ENCODE assay signal across 8 cellular contexts in genomic region chr9:123268240-123268949, GRCh38. TPM values are rescaled to one million over a fixed set of nuclear protein-coding genes. Genes with fewer than 3 reads are reported as not detected.
A peak's percentile ranks its signal among the peaks of the same experiment; 100 is the strongest.
DNase-seq lines count a peak whose midpoint lies in the region; ATAC-seq and TF ChIP-seq lines count a peak whose summit lies in the region.

Gene STRBP (minus strand): TSS chr9:123268586. CDS start chr9:123184134, 84,452 bp downstream.

- peak; percentile 96 for ATAC-seq in activated T-helper 17 cell treated with anti-CD3 and anti-CD28 coated beads, Interleukin-2, amount 50 U/mL, for 72 hours (replicated peaks)

- H3K4me3 Mint-ChIP-seq in activated T-helper 17 cell treated with anti-CD3 and anti-CD28 coated beads, Interleukin-2, amount 50 U/mL, for 72 hours: peak within 1 kb of the TSS; percentile 85
- peak within 1 kb of the TSS; percentile 90 for H3K4me3 Mint-ChIP-seq in nephron progenitor cell
- peak within 1 kb of the TSS; percentile 73 for H3K4me3 Mint-ChIP-seq in stimulated activated naive CD8-positive, alpha-beta T cell treated with anti-CD3 and anti-CD28 coated beads, Interleukin-15, Interleukin-2, amounts not matched to agents 100 ng/mL and 50 ng/mL, for 24 hours

- peak; percentile 96 for DNase-seq in Daoy (ENCODE audit: low read depth)
- peak; percentile 53 for DNase-seq in GOT3 (lab: John Stamatoyannopoulos, UW)
- DNase-seq in LHCN-M2 (ENCODE audit: low read depth): peak; percentile 62
- DNase-seq in RPMI7951 (ENCODE audit: low read depth): peak; percentile 75
- DNase-seq in fibroblast of the aortic adventitia (ENCODE audit: low read depth): peak; percentile 59
- peak; percentile 95 for DNase-seq in nephron progenitor cell

- H3K27ac Mint-ChIP-seq in activated T-helper 17 cell treated with anti-CD3 and anti-CD28 coated beads, Interleukin-2, amount 50 U/mL, for 72 hours: peak within 1 kb of the TSS; percentile 81
- H3K27ac Mint-ChIP-seq in nephron progenitor cell: no peak within 1 kb of the TSS
- H3K27ac Mint-ChIP-seq in stimulated activated naive CD8-positive, alpha-beta T cell treated with anti-CD3 and anti-CD28 coated beads, Interleukin-15, Interleukin-2, amounts not matched to agents 100 ng/mL and 50 ng/mL, for 24 hours: no peak within 1 kb of the TSS

- no peak for TF ChIP-seq CTCF in fibroblast of the aortic adventitia (IDR thresholded peaks at IDR 0.05; ENCODE audit: insufficient read depth, low read length)
- no peak for TF ChIP-seq CTCF in nephron progenitor cell (IDR thresholded peaks at IDR 0.05)

- no peaks in the 10 kb centered on the region for H3K36me3 Mint-ChIP-seq in activated T-helper 17 cell treated with anti-CD3 and anti-CD28 coated beads, Interleukin-2, amount 50 U/mL, for 72 hours (ENCODE audit: low read depth)
- no peaks in the 10 kb centered on the region for H3K36me3 Mint-ChIP-seq in nephron progenitor cell (ENCODE audit: low read depth)
- H3K36me3 Mint-ChIP-seq in stimulated activated naive CD8-positive, alpha-beta T cell treated with anti-CD3 and anti-CD28 coated beads, Interleukin-15, Interleukin-2, amounts not matched to agents 100 ng/mL and 50 ng/mL, for 24 hours (ENCODE audit: low read depth): no peaks in the 10 kb centered on the region

- no peaks in the 10 kb centered on the region for H3K9me3 Mint-ChIP-seq in activated T-helper 17 cell treated with anti-CD3 and anti-CD28 coated beads, Interleukin-2, amount 50 U/mL, for 72 hours
- H3K9me3 Mint-ChIP-seq in nephron progenitor cell: no peaks in the 10 kb centered on the region
- no peaks in the 10 kb centered on the region for H3K9me3 Mint-ChIP-seq in stimulated activated naive CD8-positive, alpha-beta T cell treated with anti-CD3 and anti-CD28 coated beads, Interleukin-15, Interleukin-2, amounts not matched to agents 100 ng/mL and 50 ng/mL, for 24 hours

- H3K4me1 Mint-ChIP-seq in activated T-helper 17 cell treated with anti-CD3 and anti-CD28 coated beads, Interleukin-2, amount 50 U/mL, for 72 hours: peaks cover 20% of the 10 kb centered on the region
- peaks cover 37% of the 10 kb centered on the region for H3K4me1 Mint-ChIP-seq in nephron progenitor cell
- peaks cover 38% of the 10 kb centered on the region for H3K4me1 Mint-ChIP-seq in stimulated activated naive CD8-positive, alpha-beta T cell treated with anti-CD3 and anti-CD28 coated beads, Interleukin-15, Interleukin-2, amounts not matched to agents 100 ng/mL and 50 ng/mL, for 24 hours (ENCODE audit: low read depth)

- H3K27me3 Mint-ChIP-seq in activated T-helper 17 cell treated with anti-CD3 and anti-CD28 coated beads, Interleukin-2, amount 50 U/mL, for 72 hours: no peaks in the 10 kb centered on the region
- peaks cover 41% of the 10 kb centered on the region for H3K27me3 Mint-ChIP-seq in nephron progenitor cell (ENCODE audit: low read depth, poor library complexity)
- H3K27me3 Mint-ChIP-seq in stimulated activated naive CD8-positive, alpha-beta T cell treated with anti-CD3 and anti-CD28 coated beads, Interleukin-15, Interleukin-2, amounts not matched to agents 100 ng/mL and 50 ng/mL, for 24 hours: no peaks in the 10 kb centered on the region

- H3K4me3 ChIP-seq in fibroblast of the aortic adventitia (ENCODE audit: low read depth, low read length): peak within 1 kb of the TSS; percentile 72

RNA-seq across cellular contexts. Expression of gene STRBP, which starts in this region (rescaled TPM):
- total RNA-seq in Daoy (2014; rRNA removed; shearing (Covaris generic)): 43.1 and 44.6 TPM in 2 replicates
- total RNA-seq in LHCN-M2 (2014; rRNA removed): 2.0 and 2.8 TPM in 2 replicates
- polyA plus RNA-seq in LHCN-M2 (2012): 2.0 TPM
- 10.6 and 11.0 TPM in 2 replicates for total RNA-seq in RPMI7951 (2014; rRNA removed; shearing (Covaris generic))
- total RNA-seq in activated T-helper 17 cell treated with anti-CD3 and anti-CD28 coated beads, Interleukin-2, amount 50 U/mL, for 72 hours: 10 to 100 TPM; 30.1 to 42.5 TPM
- 2.6 and 8.7 TPM in 2 replicates for total RNA-seq in fibroblast of the aortic adventitia (ENCODE audit: low replicate concordance)

Comparison
In these comparisons a context has a peak if more than half of its experiments do, and no peak if none do; other contexts are left out.
1. Peak in every context shown above with its lines: DNase-seq, ATAC-seq and H3K4me3 ChIP-seq.